In genomic region chr5:109947667-109948066, GRCh38 we compare ENCODE assay signal across 15 cellular contexts.
A peak's percentile ranks its signal among the peaks of the same experiment; 100 is the strongest.
DNase-seq lines count a peak whose midpoint lies in the region; TF ChIP-seq lines count a peak whose summit lies in the region.
"Had no signal": no experiment of that assay in that cellular context is flagged by ENCODE, and none has a peak within 500 bp of the region (broad histone marks: within the 10 kb centered on the region; RNA-seq: fewer than 3 reads in every experiment).

No MANE protein-coding gene starts in this region.

- WGBS in esophagus muscularis mucosa, result 88% methylated on average over 3 of the region's 3 CpGs

- H3K9me3 ChIP-seq in esophagus muscularis mucosa, result no peaks in the 10 kb centered on the region
- H3K9me3 ChIP-seq: BLaER1 treated with 17β-estradiol and CSF1 and Interleukin-3, amounts not matched to agents 10 nM and 100 nM had no signal

- no peak for TF ChIP-seq POLR2A in esophagus muscularis mucosa (IDR thresholded peaks at IDR 0.05; ENCODE audit: low read depth)

- no peak for TF ChIP-seq EP300 in esophagus muscularis mucosa (IDR thresholded peaks at IDR 0.05)

- no peak overlapping the region for H3K9ac ChIP-seq in KMS-11
- H3K9ac ChIP-seq: BLaER1 treated with 17β-estradiol and CSF1 and Interleukin-3, amounts not matched to agents 10 nM and 100 nM had no signal

- no peaks in the 10 kb centered on the region for H4K20me1 ChIP-seq in KMS-11 (ENCODE audit: insufficient read depth)
- H4K20me1 ChIP-seq: BLaER1 treated with 17β-estradiol and CSF1 and Interleukin-3, amounts not matched to agents 10 nM and 100 nM had no signal

- DNase-seq in HT1080 (ENCODE audit: low read depth), result peak; percentile 11
- peak; percentile 55 for DNase-seq in esophagus muscularis mucosa (ENCODE audit: extremely low spot score)
- peak; percentile 23 for DNase-seq in renal cortical epithelial cell (ENCODE audit: low read depth)
- DNase-seq in activated CD4-positive, alpha-beta T cell treated with anti-CD3 and anti-CD28 coated beads, Interleukin-2, amount 50 U/mL, for 1 hour, result no peak
- DNase-seq in activated CD4-positive, CD25-positive, alpha-beta regulatory T cell (lab: John Stamatoyannopoulos, UW), result no peak
- DNase-seq: CD8-positive, alpha-beta T cell; DMS 273 treated with DMSO at 0.1 percent for 48 hours; DMS53; DND-41; EL; GOT3; H7 had no signal

- TF ChIP-seq CTCF in KMS-11 (conservative IDR thresholded peaks at IDR 0.05; ENCODE audit: low read depth, low read length), result no peak
- no peak for TF ChIP-seq CTCF in esophagus muscularis mucosa (IDR thresholded peaks at IDR 0.05)

- H2AFZ ChIP-seq in KMS-11 (ENCODE audit: low read depth), result no peak overlapping the region

- no peak overlapping the region for H3K27ac ChIP-seq in KMS-11
- H3K27ac ChIP-seq in esophagus muscularis mucosa (replicated peaks in 1 of 4), result no peak overlapping the region
- H3K27ac ChIP-seq: BLaER1 treated with 17β-estradiol and CSF1 and Interleukin-3, amounts not matched to agents 10 nM and 100 nM had no signal

- H3K27me3 ChIP-seq in KMS-11 (ENCODE audit: insufficient read depth, low read depth) (no peaks in the 10 kb centered on the region), esophagus muscularis mucosa (no peaks in the 10 kb centered on the region)
- H3K27me3 ChIP-seq: BLaER1 treated with 17β-estradiol and CSF1 and Interleukin-3, amounts not matched to agents 10 nM and 100 nM had no signal

- H3K4me1 ChIP-seq in KMS-11 (ENCODE audit: low read depth, poor library complexity, severe bottlenecking) (peaks cover 88% of the 10 kb centered on the region), esophagus muscularis mucosa (peaks cover 0 to 5% (median 3%) of the 10 kb centered on the region in 4 donors)

- H3K4me2 ChIP-seq in KMS-11, result peak overlapping the region; percentile 59; the same call in 1 of the 2 replicates
- H3K4me2 ChIP-seq: BLaER1 treated with 17β-estradiol and CSF1 and Interleukin-3, amounts not matched to agents 10 nM and 100 nM had no signal

- no peaks in the 10 kb centered on the region for H3K79me2 ChIP-seq in KMS-11 (ENCODE audit: insufficient read depth, low read depth)

- H3K4me3 ChIP-seq in KMS-11 (IDR thresholded peaks at IDR 0.05; ENCODE audit: insufficient read depth, low read depth, low read length), result no peak overlapping the region
- H3K4me3 ChIP-seq in esophagus muscularis mucosa, result no peak overlapping the region
- H3K4me3 ChIP-seq: BLaER1 treated with 17β-estradiol and CSF1 and Interleukin-3, amounts not matched to agents 10 nM and 100 nM; GM12878 had no signal

- intact Hi-C loops in esophagus muscularis mucosa (cut with DNase I), result no loop called here

- H3K36me3 ChIP-seq in KMS-11 (ENCODE audit: insufficient read depth) (no peaks in the 10 kb centered on the region), esophagus muscularis mucosa (no peaks in the 10 kb centered on the region)
- H3K36me3 ChIP-seq: BLaER1 treated with 17β-estradiol and CSF1 and Interleukin-3, amounts not matched to agents 10 nM and 100 nM had no signal

Comparison
In these comparisons a context has a peak if more than half of its experiments do, and no peak if none do; other contexts are left out.
1. DNase-seq: peak in HT1080 (single experiment), esophagus muscularis mucosa (single experiment) and renal cortical epithelial cell (single experiment); none in activated CD4-positive, alpha-beta T cell treated with anti-CD3 and anti-CD28 coated beads, Interleukin-2, amount 50 U/mL, for 1 hour (single experiment) and activated CD4-positive, CD25-positive, alpha-beta regulatory T cell (0 of 4).